11 cellular contexts compared by ENCODE assay signal in the genomic region with DNA sequence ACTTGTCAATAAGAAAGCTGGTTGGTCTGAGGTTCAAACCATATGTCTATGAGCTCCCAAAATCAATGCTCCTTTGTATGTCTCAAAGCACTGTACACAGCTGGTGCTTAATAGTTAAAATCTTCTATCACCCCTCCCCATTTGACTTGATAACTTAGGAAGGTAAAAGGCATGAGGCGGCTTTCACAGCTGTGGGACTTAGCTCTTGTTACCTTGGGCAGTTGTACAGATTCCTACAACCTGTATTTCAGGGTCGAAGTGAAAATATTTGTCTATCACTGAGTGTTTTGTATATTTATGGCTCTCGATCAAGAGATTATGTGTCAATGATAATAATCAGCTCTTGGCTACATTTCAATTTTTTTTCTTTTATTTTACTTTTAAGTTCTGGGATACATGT. TPM values are rescaled to one million over a fixed set of nuclear protein-coding genes. Genes with fewer than 3 reads are reported as not detected.
DNase-seq lines count a peak whose midpoint lies in the region; ATAC-seq and TF ChIP-seq lines count a peak whose summit lies in the region.
"Had no signal": no experiment of that assay in that cellular context is flagged by ENCODE, and none has a peak within 500 bp of the region (broad histone marks: within the 10 kb centered on the region; RNA-seq: fewer than 3 reads in every experiment).

No MANE protein-coding gene starts in this region.

- peaks cover 38% of the 10 kb centered on the region for H3K79me2 ChIP-seq in Loucy (ENCODE audit: insufficient read depth, low read length)

- H3K27me3 ChIP-seq in Loucy (ENCODE audit: insufficient read depth, low read length, poor library complexity, severe bottlenecking) (no peaks in the 10 kb centered on the region), ascending aorta (no peaks in the 10 kb centered on the region), tibial nerve (no peaks in the 10 kb centered on the region)
- H3K27me3 ChIP-seq: upper lobe of right lung had no signal

- no peak overlapping the region for H2AFZ ChIP-seq in Loucy (ENCODE audit: low read length)

- CTCF ChIA-PET in activated CD8-positive, alpha-beta memory T cell treated with anti-CD3 and anti-CD28 coated beads, Interleukin-2, amount 10 ng/mL, durations not matched to agents 7 days and 5 days (lab: Charles Lee) = interaction anchor here (0.9 to 3.8 kb wide), 6 partner anchors 17 to 138 kb away, joined by 3 to 21 read pairs (median 4); a partner anchor contains a TSS

- no peak overlapping the region for H3K27ac ChIP-seq in ascending aorta
- no peak overlapping the region for H3K27ac ChIP-seq in tibial nerve

- H3K27me3 Mint-ChIP-seq in activated CD8-positive, alpha-beta memory T cell treated with anti-CD3 and anti-CD28 coated beads, Interleukin-2, amount 10 ng/mL, durations not matched to agents 7 days and 5 days = no peaks in the 10 kb centered on the region
- H3K27me3 Mint-ChIP-seq in brain (peaks cover 4% of the 10 kb centered on the region), osteocyte (ENCODE audit: unreplicated experiment) (no peaks in the 10 kb centered on the region)

- 76 to 80% methylated on average over 3 of the region's 3 CpGs for WGBS in tibial nerve, 2 donors

- TF ChIP-seq CTCF in Loucy (conservative IDR thresholded peaks at IDR 0.05; ENCODE audit: low read length) = no peak
- no peak for TF ChIP-seq CTCF in brain (conservative IDR thresholded peaks at IDR 0.05)
- TF ChIP-seq CTCF in osteocyte (IDR thresholded peaks at IDR 0.05) = no peak
- TF ChIP-seq CTCF in ascending aorta (IDR thresholded peaks at IDR 0.05) = no peak
- TF ChIP-seq CTCF in tibial nerve (IDR thresholded peaks at IDR 0.05) = no peak

- H3K4me2 ChIP-seq in Loucy (ENCODE audit: low read depth, low read length, poor library complexity, severe bottlenecking) = peak overlapping the region; percentile 87

- H3K4me1 ChIP-seq in Loucy (ENCODE audit: insufficient read depth, low read length, poor library complexity, severe bottlenecking) = peaks cover 30% of the 10 kb centered on the region
- H3K4me1 ChIP-seq in ascending aorta = peaks cover 3 to 24% of the 10 kb centered on the region in 2 donors
- peaks cover 0 to 42% (median 23%) of the 10 kb centered on the region in 4 donors for H3K4me1 ChIP-seq in tibial nerve

- peaks cover 28% of the 10 kb centered on the region for H3K36me3 Mint-ChIP-seq in activated CD8-positive, alpha-beta memory T cell treated with anti-CD3 and anti-CD28 coated beads, Interleukin-2, amount 10 ng/mL, durations not matched to agents 7 days and 5 days
- H3K36me3 Mint-ChIP-seq in brain = peaks cover 27% of the 10 kb centered on the region
- peaks cover 19% of the 10 kb centered on the region for H3K36me3 Mint-ChIP-seq in osteocyte (ENCODE audit: unreplicated experiment)

- no peak for ATAC-seq in activated CD8-positive, alpha-beta memory T cell treated with anti-CD3 and anti-CD28 coated beads, Interleukin-2, amount 10 ng/mL, durations not matched to agents 7 days and 5 days
- no peak for ATAC-seq in GM18498 (IDR thresholded peaks at IDR 0.05; ENCODE audit: unreplicated experiment)

- intact Hi-C loops in ascending aorta (cut with DNase I) = loop anchor here (1.0 to 5.0 kb wide), 5 partner anchors 31 to 190 kb away; a partner anchor contains a TSS

- no peak for TF ChIP-seq EP300 in tibial nerve (IDR thresholded peaks at IDR 0.05)

- no peaks in the 10 kb centered on the region for H3K9me3 Mint-ChIP-seq in activated CD8-positive, alpha-beta memory T cell treated with anti-CD3 and anti-CD28 coated beads, Interleukin-2, amount 10 ng/mL, durations not matched to agents 7 days and 5 days (ENCODE audit: low read depth)
- H3K9me3 Mint-ChIP-seq in brain = no peaks in the 10 kb centered on the region
- no peaks in the 10 kb centered on the region for H3K9me3 Mint-ChIP-seq in osteocyte (ENCODE audit: unreplicated experiment)
- H3K9me3 Mint-ChIP-seq: activated T-helper 1 cell treated with anti-CD3 and anti-CD28 coated beads, Interleukin-12 subunit alpha, Interleukin-12 subunit beta, Interleukin-2, Interleukin-4 antibody, amounts not matched to agents 30 ng/mL and 10 ng/mL and 1 ng/mL, durations not matched to agents 14 hours and 24 hours and 36 hours had no signal

- DNase-seq in activated CD8-positive, alpha-beta memory T cell treated with anti-CD3 and anti-CD28 coated beads, Interleukin-2, amount 10 ng/mL, durations not matched to agents 7 days and 5 days = no peak
- DNase-seq in activated CD8-positive, alpha-beta memory T cell treated with anti-CD3 and anti-CD28 coated beads, Interleukin-2, amount 50 U/mL, for 48 hours = no peak
- DNase-seq in osteocyte (ENCODE audit: extremely low spot score, unreplicated experiment) (no peak), ascending aorta (ENCODE audit: low spot score in 2 of 2) (no peak), tibial nerve (ENCODE audit: low spot score in 2 of 2) (no peak)
- DNase-seq: NCI-H2107, upper lobe of right lung had no signal

- no peaks in the 10 kb centered on the region for H3K9me2 ChIP-seq in Loucy (replicated peaks; ENCODE audit: low read depth, low read length)

- H3K9me3 ChIP-seq in Loucy (ENCODE audit: insufficient read depth, low read depth, low read length) (no peaks in the 10 kb centered on the region), ascending aorta (no peaks in the 10 kb centered on the region), tibial nerve (no peaks in the 10 kb centered on the region)
- H3K9me3 ChIP-seq: upper lobe of right lung had no signal

- H3K4me3 ChIP-seq in Loucy (ENCODE audit: low read length, poor library complexity, severe bottlenecking) = peak overlapping the region; percentile 86
- H3K4me3 ChIP-seq in ascending aorta = peak overlapping the region in 1 of 2 donors; percentile 85
- H3K4me3 ChIP-seq in tibial nerve = no peak overlapping the region

- H3K27ac Mint-ChIP-seq in activated CD8-positive, alpha-beta memory T cell treated with anti-CD3 and anti-CD28 coated beads, Interleukin-2, amount 10 ng/mL, durations not matched to agents 7 days and 5 days = peak overlapping the region; percentile 18
- H3K27ac Mint-ChIP-seq in brain = peak overlapping the region in 4 of 5 experiments; percentile 33 to 100 (median 98)
- H3K27ac Mint-ChIP-seq in osteocyte (ENCODE audit: unreplicated experiment) = peak overlapping the region; percentile 93

- no peaks in the 10 kb centered on the region for H4K20me1 ChIP-seq in Loucy (ENCODE audit: insufficient read depth, low read length, poor library complexity, severe bottlenecking)

- H3K36me3 ChIP-seq in Loucy (ENCODE audit: insufficient read depth, low read length) (peaks cover 27% of the 10 kb centered on the region; the same call in 1 of the 2 replicates), ascending aorta (peaks cover 4 to 29% of the 10 kb centered on the region in 2 donors), tibial nerve (peaks cover 0 to 27% (median 4%) of the 10 kb centered on the region in 3 donors)

- no peak for TF ChIP-seq POLR2A in tibial nerve (IDR thresholded peaks at IDR 0.05)

- H3K4me1 Mint-ChIP-seq in activated CD8-positive, alpha-beta memory T cell treated with anti-CD3 and anti-CD28 coated beads, Interleukin-2, amount 10 ng/mL, durations not matched to agents 7 days and 5 days = peaks cover 49% of the 10 kb centered on the region
- H3K4me1 Mint-ChIP-seq in brain = peaks cover 52% of the 10 kb centered on the region
- peaks cover 40% of the 10 kb centered on the region for H3K4me1 Mint-ChIP-seq in osteocyte (ENCODE audit: unreplicated experiment)

- peak overlapping the region; percentile 96 for H3K4me3 Mint-ChIP-seq in activated CD8-positive, alpha-beta memory T cell treated with anti-CD3 and anti-CD28 coated beads, Interleukin-2, amount 10 ng/mL, durations not matched to agents 7 days and 5 days
- H3K4me3 Mint-ChIP-seq in brain (peak overlapping the region; percentile 90 to 99 (median 99)), osteocyte (ENCODE audit: unreplicated experiment) (no peak overlapping the region)

- peak overlapping the region; percentile 82 for H3K9ac ChIP-seq in Loucy (ENCODE audit: low read depth, low read length, poor library complexity, severe bottlenecking)

- H3F3A ChIP-seq in Loucy (ENCODE audit: low read depth) = 0 out of 2 replicates have a peak, but pooled peaks cover 3% of the 10 kb centered on the region

RNA-seq across cellular contexts. Expression of a gene that starts 1.0 kb away (rescaled TPM):
- 10 to 100 TPM; 16.0 to 23.1 TPM for total RNA-seq in activated CD8-positive, alpha-beta memory T cell treated with anti-CD3 and anti-CD28 coated beads, Interleukin-2, amount 10 ng/mL, durations not matched to agents 7 days and 5 days
- 42.3 TPM for polyA plus RNA-seq in brain (ENCODE audit: insufficient read depth, low read depth, low replicate concordance)
- total RNA-seq in osteocyte = 29.9 and 31.8 TPM in 2 replicates
- 25.3 TPM for total RNA-seq in ascending aorta
- total RNA-seq in tibial nerve = 10 to 100 TPM; 28.0 to 51.3 (median 43.5) TPM

RNA-seq across cellular contexts. Expression of a gene that starts 31.6 kb away (rescaled TPM):
- total RNA-seq in activated CD8-positive, alpha-beta memory T cell treated with anti-CD3 and anti-CD28 coated beads, Interleukin-2, amount 10 ng/mL, durations not matched to agents 7 days and 5 days = 100 to 1,000 TPM in 1 of 2 experiments, 10 to 100 TPM in 1; 80.4 to 143 TPM
- 20.9 TPM for polyA plus RNA-seq in brain (ENCODE audit: insufficient read depth, low read depth, low replicate concordance)
- total RNA-seq in osteocyte (53.9 and 54.1 TPM in 2 replicates), ascending aorta (26.5 TPM), tibial nerve (10 to 100 TPM; 39.3 to 49.5 (median 41.1) TPM)

Comparison
In these comparisons a context has a peak if more than half of its experiments do, and no peak if none do; other contexts are left out.
1. H3K27ac Mint-ChIP-seq: peak in every context shown above with its lines; median percentile 98 in brain; 93 in osteocyte; 18 in activated CD8-positive, alpha-beta memory T cell treated with anti-CD3 and anti-CD28 coated beads, Interleukin-2, amount 10 ng/mL, durations not matched to agents 7 days and 5 days.